In genomic region chr16:87246269-87247065, GRCh38 we compare ENCODE assay signal across 1 cellular context.
TF ChIP-seq lines count a peak whose summit lies in the region.

No MANE protein-coding gene starts in this region.

TF ChIP-seq in GM23338, 12 proteins besides CTCF, POLR2A, EP300 and RAD21 (continued from another document):
- no peak for TF ChIP-seq ZNF462 (CRISPR knock-in tag; IDR thresholded peaks at IDR 0.05)
TF ChIP-seq in GM23338: peak in this region for 0.
